Comparison of ENCODE assay signal across 8 cellular contexts in the genomic region with DNA sequence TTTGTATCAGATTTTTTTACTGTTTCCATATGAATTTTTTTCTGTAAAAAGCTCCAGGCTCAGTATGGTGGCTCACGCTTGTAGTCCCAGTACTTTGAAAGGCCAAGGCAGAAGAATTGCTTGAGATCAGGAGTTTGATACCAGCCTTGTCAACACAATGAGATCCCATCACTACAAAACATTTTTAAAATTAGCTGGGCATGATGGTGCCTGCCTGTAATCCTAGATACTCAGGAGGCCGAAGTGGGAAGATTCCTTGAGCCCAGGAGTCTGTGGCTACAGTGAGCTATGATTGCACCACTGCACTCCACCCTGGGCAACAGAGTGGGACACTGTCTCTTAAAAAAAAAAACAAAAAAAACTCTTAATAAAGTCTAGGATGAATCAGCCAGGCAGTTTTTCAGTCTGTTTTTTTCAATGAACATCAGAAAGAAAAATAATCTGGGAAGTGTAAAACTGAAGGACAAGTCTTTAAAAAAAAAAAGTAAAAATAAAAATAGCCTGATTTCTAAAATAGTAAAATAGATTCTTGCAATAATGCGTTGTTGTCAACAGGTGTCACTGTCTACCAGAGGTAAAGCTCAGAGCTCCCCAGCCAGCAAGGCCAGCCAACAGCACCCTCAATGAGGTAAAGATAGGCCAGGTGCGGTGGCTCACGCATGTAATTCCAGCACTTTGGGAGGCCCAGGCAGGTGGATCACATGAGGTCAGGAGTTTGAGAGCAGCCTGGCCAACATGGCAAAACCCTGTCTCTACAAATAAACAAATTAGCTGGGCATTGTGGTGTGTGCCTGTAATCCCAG. TPM values are rescaled to one million over a fixed set of nuclear protein-coding genes. Genes with fewer than 3 reads are reported as not detected.
DNase-seq lines count a peak whose midpoint lies in the region; ATAC-seq and TF ChIP-seq lines count a peak whose summit lies in the region.

No MANE protein-coding gene starts in this region.

- DNase-seq in BE2C: peak; percentile 47
- peak; percentile 53 for DNase-seq in NCI-H146 treated with DMSO at 0.1 percent for 48 hours (lab: John Stamatoyannopoulos, UW; ENCODE audit: unreplicated experiment)
- DNase-seq in activated B cell treated with CpG ODN at 0.5 μM for 24 hours: no peak
- DNase-seq in cerebellum (ENCODE audit: low spot score): peak; percentile 10
- DNase-seq in left lobe of liver (ENCODE audit: low spot score): peak; percentile 47
- peak; percentile 18 to 61 for DNase-seq in stimulated activated effector memory CD8-positive, alpha-beta T cell treated with anti-CD3 and anti-CD28 coated beads, Interleukin-12 subunit alpha, Interleukin-12 subunit beta, amount 100 ng/mL, for 72 hours (ENCODE audit: low spot score in 2 of 2)
- no peak for DNase-seq in NCI-H446 treated with DMSO at 0.1 percent for 48 hours (lab: John Stamatoyannopoulos, UW)

- POLR2A ChIA-PET in activated B cell treated with CpG ODN at 0.5 μM for 24 hours (lab: Charles Lee): interaction anchor here (0.7 to 1.2 kb wide), 3 partner anchors 9 to 294 kb away, joined by 5 to 11 read pairs (median 6); partner anchors contain the start of gene ATG5

- no peak overlapping the region for H3K4me3 Mint-ChIP-seq in activated B cell treated with CpG ODN at 0.5 μM for 24 hours
- no peak overlapping the region for H3K4me3 Mint-ChIP-seq in stimulated activated effector memory CD8-positive, alpha-beta T cell treated with anti-CD3 and anti-CD28 coated beads, Interleukin-12 subunit alpha, Interleukin-12 subunit beta, amount 100 ng/mL, for 72 hours

- no peaks in the 10 kb centered on the region for H3K4me1 ChIP-seq in BE2C

- intact Hi-C loops in activated B cell treated with CpG ODN at 0.5 μM for 24 hours (cut with micrococcal nuclease): loop anchor here (1.0 to 10.0 kb wide), 9 partner anchors 110 to 1720 kb away; no protein-coding TSS in a partner anchor

- H3K9me3 ChIP-seq in BE2C: no peaks in the 10 kb centered on the region

- TF ChIP-seq CTCF in BE2C (IDR thresholded peaks at IDR 0.05; ENCODE audit: low read depth, low read length) (peak; percentile 68), activated B cell treated with CpG ODN at 0.5 μM for 24 hours (IDR thresholded peaks at IDR 0.05) (no peak)

- no peak overlapping the region for H3K27ac Mint-ChIP-seq in activated B cell treated with CpG ODN at 0.5 μM for 24 hours
- H3K27ac Mint-ChIP-seq in stimulated activated effector memory CD8-positive, alpha-beta T cell treated with anti-CD3 and anti-CD28 coated beads, Interleukin-12 subunit alpha, Interleukin-12 subunit beta, amount 100 ng/mL, for 72 hours: no peak overlapping the region

- peak; percentile 61 for ATAC-seq in GM19395 (IDR thresholded peaks at IDR 0.05; ENCODE audit: unreplicated experiment)
- ATAC-seq in activated B cell treated with CpG ODN at 0.5 μM for 24 hours (ENCODE audit: low read depth): peak; percentile 91
- ATAC-seq in left lobe of liver: peak; percentile 96
- ATAC-seq in stimulated activated effector memory CD8-positive, alpha-beta T cell treated with anti-CD3 and anti-CD28 coated beads, Interleukin-12 subunit alpha, Interleukin-12 subunit beta, amount 100 ng/mL, for 72 hours: peak; percentile 71

- no peak overlapping the region for H3K4me3 ChIP-seq in BE2C (ENCODE audit: low read depth, low read length)

- no peaks in the 10 kb centered on the region for H3K9me3 Mint-ChIP-seq in activated B cell treated with CpG ODN at 0.5 μM for 24 hours
- H3K9me3 Mint-ChIP-seq in stimulated activated effector memory CD8-positive, alpha-beta T cell treated with anti-CD3 and anti-CD28 coated beads, Interleukin-12 subunit alpha, Interleukin-12 subunit beta, amount 100 ng/mL, for 72 hours: no peaks in the 10 kb centered on the region

- peaks cover 7% of the 10 kb centered on the region for H3K4me1 Mint-ChIP-seq in activated B cell treated with CpG ODN at 0.5 μM for 24 hours
- peaks cover 8% of the 10 kb centered on the region for H3K4me1 Mint-ChIP-seq in stimulated activated effector memory CD8-positive, alpha-beta T cell treated with anti-CD3 and anti-CD28 coated beads, Interleukin-12 subunit alpha, Interleukin-12 subunit beta, amount 100 ng/mL, for 72 hours

- CTCF ChIA-PET in activated B cell treated with CpG ODN at 0.5 μM for 24 hours (lab: Charles Lee): interaction anchor here (0.7 to 1.5 kb wide), 10 partner anchors 12 to 1514 kb away, joined by 3 to 8 read pairs (median 6); no protein-coding TSS in a partner anchor

- no peaks in the 10 kb centered on the region for H3K27me3 ChIP-seq in BE2C

- H3K36me3 ChIP-seq in BE2C: no peaks in the 10 kb centered on the region

- H3K27me3 Mint-ChIP-seq in activated B cell treated with CpG ODN at 0.5 μM for 24 hours: peaks cover 15% of the 10 kb centered on the region

- no peaks in the 10 kb centered on the region for H3K36me3 Mint-ChIP-seq in activated B cell treated with CpG ODN at 0.5 μM for 24 hours (ENCODE audit: low read depth)
- no peaks in the 10 kb centered on the region for H3K36me3 Mint-ChIP-seq in stimulated activated effector memory CD8-positive, alpha-beta T cell treated with anti-CD3 and anti-CD28 coated beads, Interleukin-12 subunit alpha, Interleukin-12 subunit beta, amount 100 ng/mL, for 72 hours

RNA-seq across cellular contexts. Expression of gene ATG5, which starts 9.3 kb away (rescaled TPM):
- 21.7 TPM for polyA plus RNA-seq in BE2C (2012; ENCODE audit: insufficient read depth, insufficient read length, low read depth)
- total RNA-seq in activated B cell treated with CpG ODN at 0.5 μM for 24 hours (29.7 and 30.3 TPM in 2 replicates), cerebellum (45.8 TPM), left lobe of liver (16.0 TPM)

RNA-seq across cellular contexts. Expression of gene CRYBG1, which starts 25.7 kb away (rescaled TPM):
- 0.15 TPM for polyA plus RNA-seq in BE2C (2012; ENCODE audit: insufficient read depth, insufficient read length, low read depth)
- total RNA-seq in activated B cell treated with CpG ODN at 0.5 μM for 24 hours (32.3 and 33.6 TPM in 2 replicates), cerebellum (0.91 TPM), left lobe of liver (7.2 TPM)

Comparison
In these comparisons a context has a peak if more than half of its experiments do, and no peak if none do; other contexts are left out.
1. DNase-seq: peak in BE2C (single experiment), NCI-H146 treated with DMSO at 0.1 percent for 48 hours (single experiment), cerebellum (single experiment), left lobe of liver (single experiment) and stimulated activated effector memory CD8-positive, alpha-beta T cell treated with anti-CD3 and anti-CD28 coated beads, Interleukin-12 subunit alpha, Interleukin-12 subunit beta, amount 100 ng/mL, for 72 hours (2 of 2); none in activated B cell treated with CpG ODN at 0.5 μM for 24 hours (single experiment) and NCI-H446 treated with DMSO at 0.1 percent for 48 hours (single experiment).
2. Peak in every context shown above with its lines, with median percentiles within 50 percentile points of each other: ATAC-seq.